Comparison of ENCODE assay signal across 21 cellular contexts in the genomic region with DNA sequence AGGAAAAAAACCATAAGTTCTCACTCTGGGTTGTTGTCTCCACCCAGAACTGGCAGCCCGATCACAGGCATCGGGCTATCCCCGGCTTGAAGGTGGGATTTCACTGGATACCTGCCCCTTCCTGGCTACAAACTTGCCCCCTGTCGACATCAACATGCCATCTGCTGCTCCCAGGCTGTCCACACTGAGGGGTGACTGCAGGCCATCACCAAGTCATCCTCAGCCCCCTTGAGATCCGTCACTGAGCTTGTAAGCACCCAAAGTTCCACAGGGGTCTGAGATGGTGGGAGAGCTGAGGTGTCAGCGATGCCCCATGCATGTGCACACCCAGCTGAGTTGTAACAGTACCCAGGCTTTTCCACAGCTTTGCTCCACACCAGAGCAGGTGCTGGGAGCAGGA.
"Had no signal": no experiment of that assay in that cellular context is flagged by ENCODE, and none has a peak within 500 bp of the region (broad histone marks: within the 10 kb centered on the region; RNA-seq: fewer than 3 reads in every experiment).

No MANE protein-coding gene starts in this region.

- DNase-seq: IMR-90, Karpas-422, KG1, MG63, NCI-H1092, NCI-H1105 treated with DMSO at 0.1 percent for 48 hours, NCI-H1417 treated with DMSO at 0.1 percent for 48 hours, NCI-H146, NCI-H1694 treated with DMSO at 0.1 percent for 48 hours, NCI-H1930, NCI-H2081, NCI-H2107, NCI-H2227 treated with DMSO at 0.1 percent for 48 hours, NCI-H524 treated with DMSO at 0.1 percent for 48 hours, NCI-H69, NCI-H774, Right ventricle myocardium superior, RPMI8226, SIG-M5 had no signal

- FAIRE-seq: HepG2, RCC 7860 had no signal
